Comparison of ENCODE assay signal across 27 cellular contexts in the genomic region with DNA sequence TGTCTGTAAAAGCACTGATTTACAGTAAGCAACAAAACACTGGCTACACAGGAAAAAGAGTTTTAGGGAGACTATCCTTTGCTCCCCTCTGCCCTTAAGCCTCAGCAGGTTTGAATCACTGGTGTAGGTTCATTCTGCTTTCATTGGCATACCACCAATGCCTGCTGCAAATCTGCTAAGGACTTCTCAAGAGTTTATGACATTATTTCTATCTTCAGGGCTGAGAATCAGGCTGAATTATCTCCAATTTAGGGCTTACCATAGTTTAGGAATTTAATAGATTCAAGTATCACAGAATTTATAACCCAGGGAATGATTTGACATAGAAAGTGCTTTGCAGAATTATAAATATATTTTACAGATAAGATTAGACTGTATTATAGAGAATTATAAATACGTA.
"Had no signal": no experiment of that assay in that cellular context is flagged by ENCODE, and none has a peak within 500 bp of the region (broad histone marks: within the 10 kb centered on the region; RNA-seq: fewer than 3 reads in every experiment).

No MANE protein-coding gene starts in this region.

- H3K27me3 Mint-ChIP-seq: memory B cell; stimulated activated naive CD8-positive, alpha-beta T cell treated with anti-CD3 and anti-CD28 coated beads, Interleukin-15, amount 100 ng/mL, for 72 hours had no signal

- DNase-seq: dorsolateral prefrontal cortex; effector CD4-positive, alpha-beta T cell; endodermal cell; gastrocnemius medialis; head of caudate nucleus; kidney; midbrain; naive thymus-derived CD8-positive, alpha-beta T cell; nephron progenitor cell; nucleus accumbens; sigmoid colon; spleen; stimulated activated CD4-positive, alpha-beta T cell treated with anti-CD3 and anti-CD28 coated beads, Interleukin-15, amount 100 ng/mL, for 24 hours; stimulated activated CD4-positive, alpha-beta T cell treated with anti-CD3 and anti-CD28 coated beads, Interleukin-2, amount 100 ng/mL, for 48 hours; stimulated activated naive CD4-positive, alpha-beta T cell; stimulated activated naive CD8-positive, alpha-beta T cell treated with anti-CD3 and anti-CD28 coated beads, Interleukin-15, amount 100 ng/mL, for 72 hours; testis; tibial artery had no signal

- ATAC-seq: esophagus mucosa; gastrocnemius medialis; left lobe of liver; naive thymus-derived CD8-positive, alpha-beta T cell; stimulated activated naive CD8-positive, alpha-beta T cell treated with anti-CD3 and anti-CD28 coated beads, Interleukin-15, amount 100 ng/mL, for 72 hours had no signal

- H3K4me3 ChIP-seq: dorsolateral prefrontal cortex, gastrocnemius medialis, hepatocyte, lung, prostate gland, right atrium auricular region, sigmoid colon, spleen, testis, tibial artery had no signal

- H3K9me3 Mint-ChIP-seq: endodermal cell; memory B cell; nephron progenitor cell; stimulated activated naive CD8-positive, alpha-beta T cell treated with anti-CD3 and anti-CD28 coated beads, Interleukin-15, amount 100 ng/mL, for 72 hours; type B pancreatic cell had no signal

- H3K36me3 Mint-ChIP-seq: memory B cell; naive thymus-derived CD8-positive, alpha-beta T cell; type B pancreatic cell had no signal

- H3K27ac Mint-ChIP-seq: endodermal cell; nephron progenitor cell; stimulated activated naive CD8-positive, alpha-beta T cell treated with anti-CD3 and anti-CD28 coated beads, Interleukin-15, amount 100 ng/mL, for 72 hours; type B pancreatic cell had no signal

- H3K27me3 ChIP-seq: dorsolateral prefrontal cortex, gastrocnemius medialis, hepatocyte, right atrium auricular region, sigmoid colon, spleen, testis, tibial artery had no signal

- FAIRE-seq: kidney had no signal

- H3K9me3 ChIP-seq: gastrocnemius medialis, prostate gland, right atrium auricular region, sigmoid colon, spleen, testis, tibial artery had no signal

- H3K36me3 ChIP-seq: gastrocnemius medialis, prostate gland, right atrium auricular region, sigmoid colon, spleen, tibial artery had no signal

- H3K4me2 ChIP-seq: hepatocyte had no signal

- H3K27ac ChIP-seq: dorsolateral prefrontal cortex, epithelial cell of prostate, gastrocnemius medialis, hepatocyte, prostate gland, right atrium auricular region, sigmoid colon, spleen, testis, tibial artery had no signal

- H3K4me1 ChIP-seq: prostate gland, tibial artery had no signal

- H3K4me3 Mint-ChIP-seq: endodermal cell; memory B cell; nephron progenitor cell; stimulated activated naive CD8-positive, alpha-beta T cell treated with anti-CD3 and anti-CD28 coated beads, Interleukin-15, amount 100 ng/mL, for 72 hours; type B pancreatic cell had no signal
